21 cellular contexts compared by ENCODE assay signal in genomic region chr11:82896183-82896582, GRCh38. TPM values are rescaled to one million over a fixed set of nuclear protein-coding genes. Genes with fewer than 3 reads are reported as not detected.
DNase-seq lines count a peak whose midpoint lies in the region; ATAC-seq, FAIRE-seq and TF ChIP-seq lines count a peak whose summit lies in the region.
"Had no signal": no experiment of that assay in that cellular context is flagged by ENCODE, and none has a peak within 500 bp of the region (broad histone marks: within the 10 kb centered on the region; RNA-seq: fewer than 3 reads in every experiment).

No MANE protein-coding gene starts in this region.

- H2AFZ ChIP-seq in GM12878 (ENCODE audit: control insufficient read depth, low read depth, low read length) (no peak overlapping the region), H9 (ENCODE audit: low read length) (no peak overlapping the region)

- peaks cover 14% of the 10 kb centered on the region for H3K23me2 ChIP-seq in H9 (ENCODE audit: insufficient read length, low read depth, low read length, poor library complexity, severe bottlenecking)

- in situ Hi-C loops in GM12878 (cut with MboI): no loop called here

- DNase-seq in GM12878 (ENCODE audit: low read depth, low spot score) (no peak), AML-193 (lab: John Stamatoyannopoulos, UW) (no peak), H9 (no peak)
- DNase-seq in activated CD4-positive, alpha-beta memory T cell treated with anti-CD3 and anti-CD28 coated beads for 36 hours: no peak
- DNase-seq: BE2C; Calu3; DMS79 treated with DMSO at 0.1 percent for 48 hours; IMR-90; NCI-H1105 treated with DMSO at 0.1 percent for 48 hours; NCI-H2029 treated with DMSO at 0.1 percent for 48 hours; NCI-H446 treated with DMSO at 0.1 percent for 48 hours; NCI-H526; NCI-H82; NK-92 treated with Interleukin-12 subunit alpha and Interleukin-12 subunit beta, amount 100 ng/mL, for 24 hours; Right ventricle myocardium superior had no signal

- no peaks in the 10 kb centered on the region for H3K36me3 ChIP-seq in HEK293 (ENCODE audit: control insufficient read depth in 2 of 2, insufficient read depth in 1 of 2, low read length in 2 of 2)
- no peaks in the 10 kb centered on the region for H3K36me3 ChIP-seq in GM12878 (ENCODE audit: control insufficient read depth in 2 of 2, insufficient read depth in 2 of 2, low read length in 1 of 2)
- H3K36me3 ChIP-seq in neutrophil: peaks cover 8% of the 10 kb centered on the region
- H3K36me3 ChIP-seq: BE2C, SJSA1 had no signal

- no peaks in the 10 kb centered on the region for H3K79me1 ChIP-seq in H9 (ENCODE audit: insufficient read depth, low read depth, low read length, poor library complexity, severe bottlenecking)

- no peak for FAIRE-seq in GM12878 (lab: Jason Lieb, UNC)
- FAIRE-seq: A549, H54 had no signal

- H2BK120ac ChIP-seq in H9 (ENCODE audit: low read depth, low read length, poor library complexity, severe bottlenecking): no peak overlapping the region

- H3K9ac ChIP-seq in GM12878 (ENCODE audit: control insufficient read depth, insufficient read depth, low read length): no peak overlapping the region
- H3K9ac ChIP-seq in H9 (ENCODE audit: extremely low read depth, insufficient read length, low read length): no peak overlapping the region

- no peak overlapping the region; the same call in 1 of the 2 replicates for H3K4me2 ChIP-seq in GM12878 (ENCODE audit: control insufficient read depth, insufficient read depth)
- H3K4me2 ChIP-seq in H9 (ENCODE audit: insufficient read depth, insufficient read length, low read length): no peak overlapping the region
- H3K4me2 ChIP-seq: A549 had no signal

- H2BK20ac ChIP-seq in H9 (ENCODE audit: low read depth, low read length, poor library complexity, severe bottlenecking): no peak overlapping the region

- H3K23ac ChIP-seq in H9 (ENCODE audit: insufficient read length, low read depth, low read length): no peak overlapping the region

- no peak overlapping the region for H3K14ac ChIP-seq in H9 (ENCODE audit: insufficient read depth, low read length)

- no peak overlapping the region for H4K5ac ChIP-seq in H9 (ENCODE audit: insufficient read length, low read depth, low read length)

- no peak for TF ChIP-seq RAD21 in GM12878 (IDR thresholded peaks at IDR 0.05; ENCODE audit: insufficient read depth, low read depth, low read length)

- no peak overlapping the region for H3K4ac ChIP-seq in H9 (ENCODE audit: low read depth, low read length)

- H2BK15ac ChIP-seq in H9 (ENCODE audit: low read depth, low read length): no peak overlapping the region

- no peak overlapping the region for H3K4me3 Mint-ChIP-seq in activated CD4-positive, alpha-beta memory T cell treated with anti-CD3 and anti-CD28 coated beads for 36 hours
- no peak overlapping the region for H3K4me3 Mint-ChIP-seq in H9

- H4K91ac ChIP-seq in H9 (ENCODE audit: insufficient read length, low read depth, low read length): no peak overlapping the region

- H3K27ac ChIP-seq in HEK293 (ENCODE audit: extremely low read depth, low read depth, low read length): no peak overlapping the region
- H3K27ac ChIP-seq in GM12878 (ENCODE audit: control insufficient read depth, insufficient read depth): no peak overlapping the region
- H3K27ac ChIP-seq in neutrophil: peak overlapping the region; percentile 98
- no peak overlapping the region for H3K27ac ChIP-seq in H9 (ENCODE audit: insufficient read length, low read depth, low read length)
- H3K27ac ChIP-seq: A549, SJSA1 had no signal

- intact Hi-C loops in GM12878 (cut with micrococcal nuclease; ENCODE audit: unreplicated experiment): no loop called here
- intact Hi-C loops in activated CD4-positive, alpha-beta memory T cell treated with anti-CD3 and anti-CD28 coated beads for 36 hours (cut with micrococcal nuclease): no loop called here

- H3K9me3 ChIP-seq in HEK293 (ENCODE audit: control insufficient read depth, insufficient read depth, low read depth, low read length) (no peaks in the 10 kb centered on the region), GM12878 (replicated peaks; ENCODE audit: control insufficient read depth, insufficient read depth, low read length) (peaks cover 3% of the 10 kb centered on the region; the same call in 1 of the 3 replicates), neutrophil (no peaks in the 10 kb centered on the region), H9 (ENCODE audit: control insufficient read depth, low read depth, low read length) (no peaks in the 10 kb centered on the region)
- H3K9me3 ChIP-seq: A549, BE2C, SJSA1 had no signal

- no peaks in the 10 kb centered on the region for H3K9me3 Mint-ChIP-seq in activated CD4-positive, alpha-beta memory T cell treated with anti-CD3 and anti-CD28 coated beads for 36 hours
- H3K9me3 Mint-ChIP-seq in H9: no peaks in the 10 kb centered on the region

- H4K20me1 ChIP-seq in GM12878 (ENCODE audit: control insufficient read depth, insufficient read depth) (no peaks in the 10 kb centered on the region), H9 (ENCODE audit: control insufficient read depth, insufficient read depth, insufficient read length) (no peaks in the 10 kb centered on the region)

- H3K56ac ChIP-seq in H9 (ENCODE audit: insufficient read length, low read depth, low read length): no peak overlapping the region

- no peaks in the 10 kb centered on the region for H3K36me3 Mint-ChIP-seq in activated CD4-positive, alpha-beta memory T cell treated with anti-CD3 and anti-CD28 coated beads for 36 hours
- H3K36me3 Mint-ChIP-seq in H9 (ENCODE audit: insufficient read depth in 1 of 3, low read depth in 3 of 3): 0 out of 7 replicates have a peak, but pooled peaks cover 0 to 2% (median 2%) of the 10 kb centered on the region in 3 experiments

- H3K4me1 ChIP-seq in HEK293 (ENCODE audit: control insufficient read depth, insufficient read depth, low read length) (peaks cover 4% of the 10 kb centered on the region; the same call in 1 of the 2 replicates), GM12878 (ENCODE audit: control insufficient read depth, insufficient read depth, low read length) (peaks cover 19% of the 10 kb centered on the region), neutrophil (ENCODE audit: control insufficient read depth in 1 of 2, insufficient read depth in 1 of 2, low read depth in 1 of 2, low read length in 1 of 2) (peaks cover 93 to 95% of the 10 kb centered on the region in 2 experiments), H9 (ENCODE audit: insufficient read depth, low read length) (peaks cover 3% of the 10 kb centered on the region; the same call in 1 of the 2 replicates)
- H3K4me1 ChIP-seq: BE2C, SJSA1 had no signal

- no peak for ATAC-seq in GM12878
- ATAC-seq in HG02588 (IDR thresholded peaks at IDR 0.05; ENCODE audit: unreplicated experiment): no peak
- ATAC-seq: A549 had no signal

- SMC1A ChIA-PET in GM12878 (lab: Charles Lee; ENCODE audit: uncharacterized antibody, unreplicated experiment): interaction anchor here (0.8 to 1.6 kb wide), 10 partner anchors 8 to 222 kb away, joined by 3 to 6 read pairs (median 3); no protein-coding TSS in a partner anchor

- POLR2A ChIA-PET in HEK293 (lab: Yijun Ruan, JAX): no interaction called here
- POLR2A ChIA-PET in GM12878 (lab: Charles Lee): interaction anchor here (1.8 kb wide), 1 partner anchor 260 kb away, joined by 5 read pairs; the partner anchor contains the start of gene PCF11
- POLR2A ChIA-PET in activated CD4-positive, alpha-beta memory T cell treated with anti-CD3 and anti-CD28 coated beads for 36 hours (lab: Charles Lee): no interaction called here

- no peak overlapping the region for H3T11ph ChIP-seq in H9 (ENCODE audit: low read length)

- no TSS peak for BruUV-seq in GM12878 (replicated peaks; lab: Mats Ljungman, UMichigan)

- no peaks in the 10 kb centered on the region for H3K27me3 Mint-ChIP-seq in activated CD4-positive, alpha-beta memory T cell treated with anti-CD3 and anti-CD28 coated beads for 36 hours
- no peaks in the 10 kb centered on the region for H3K27me3 Mint-ChIP-seq in H9 (ENCODE audit: low read depth)

- H2BK5ac ChIP-seq in H9 (ENCODE audit: insufficient read length, low read length): no peak overlapping the region

- H2AK5ac ChIP-seq in H9 (ENCODE audit: insufficient read length, low read length): no peak overlapping the region

- TF ChIP-seq POLR2A in GM12878 (IDR thresholded peaks at IDR 0.05; ENCODE audit: low read depth, low read length): no peak

- H3K18ac ChIP-seq in H9 (ENCODE audit: insufficient read length, low read depth, low read length): no peak overlapping the region

- H2BK12ac ChIP-seq in H9 (ENCODE audit: insufficient read length, low read depth, low read length): no peak overlapping the region

- CTCF ChIA-PET in HEK293 (lab: Yijun Ruan, JAX): interaction anchor here (1.1 kb wide), 1 partner anchor 28 kb away, joined by 6 read pairs; no protein-coding TSS in a partner anchor
- CTCF ChIA-PET in GM12878 (lab: Yijun Ruan, JAX): interaction anchor here (0.9 to 7.7 kb wide), 2 partner anchors 28 to 353 kb away, joined by 3 to 46 read pairs; no protein-coding TSS in a partner anchor
- CTCF ChIA-PET in activated CD4-positive, alpha-beta memory T cell treated with anti-CD3 and anti-CD28 coated beads for 36 hours (lab: Charles Lee): interaction anchor here (0.9 to 3.4 kb wide), 2 partner anchors 29 to 386 kb away, joined by 3 to 15 read pairs; no protein-coding TSS in a partner anchor

- H3K4me1 Mint-ChIP-seq in activated CD4-positive, alpha-beta memory T cell treated with anti-CD3 and anti-CD28 coated beads for 36 hours (ENCODE audit: low read depth): peaks cover 16% of the 10 kb centered on the region
- H3K4me1 Mint-ChIP-seq in H9: peaks cover 10 to 12% of the 10 kb centered on the region in 2 experiments

- H4K8ac ChIP-seq in H9 (replicated peaks; ENCODE audit: insufficient read length, low read depth, low read length): no peak overlapping the region

- WGBS in GM12878 (ENCODE audit: insufficient coverage, insufficient replicate concordance, low lambda C conversion rate, missing lambda C conversion rate): 95% methylated on average over 6 of the region's 6 CpGs
- WGBS in H9 (ENCODE audit: extremely low coverage, insufficient read length, low lambda C conversion rate): no CpG with 5 or more reads among the region's 6 CpGs

- TF ChIP-seq CTCF in HEK293 (tag by site-specific recombination; IDR thresholded peaks at IDR 0.05) (no peak), GM12878 (IDR thresholded peaks at IDR 0.05 in 2 of 3, conservative IDR thresholded peaks at IDR 0.05 in 1 of 3; ENCODE audit: control insufficient read depth in 2 of 3, extremely low read depth in 1 of 3, insufficient read depth in 1 of 3, low read depth in 3 of 3, low read length in 3 of 3) (no peak), neutrophil (IDR thresholded peaks at IDR 0.05) (no peak), H9 (conservative IDR thresholded peaks at IDR 0.05) (no peak)

- H3K27me3 ChIP-seq in GM12878 (replicated peaks in 1 of 2; ENCODE audit: control insufficient read depth in 2 of 2, insufficient read depth in 2 of 2, low read length in 1 of 2): no peaks in the 10 kb centered on the region
- no peaks in the 10 kb centered on the region for H3K27me3 ChIP-seq in neutrophil
- no peaks in the 10 kb centered on the region for H3K27me3 ChIP-seq in H9 (ENCODE audit: insufficient read depth, low read length)
- H3K27me3 ChIP-seq: BE2C, SJSA1 had no signal

- TF ChIP-seq EP300 in GM12878 (IDR thresholded peaks at IDR 0.05; ENCODE audit: borderline replicate concordance in 1 of 2, control insufficient read depth in 1 of 2, low read depth in 2 of 2, low read length in 2 of 2): no peak

- H3K79me2 ChIP-seq in GM12878 (ENCODE audit: control insufficient read depth, insufficient read depth, low read length) (peaks cover 9% of the 10 kb centered on the region), H9 (ENCODE audit: insufficient read depth, low read length) (peaks cover 2% of the 10 kb centered on the region; the same call in 1 of the 2 replicates)

- no peak overlapping the region for H3K27ac Mint-ChIP-seq in activated CD4-positive, alpha-beta memory T cell treated with anti-CD3 and anti-CD28 coated beads for 36 hours
- H3K27ac Mint-ChIP-seq in H9: no peak overlapping the region

- H3K4me3 ChIP-seq in HEK293 (ENCODE audit: low read depth, low read length) (no peak overlapping the region), GM12878 (peak overlapping the region; percentile 8; the same call in 1 of the 2 replicates), neutrophil (ENCODE audit: low read depth in 1 of 2, low read length in 1 of 2) (peak overlapping the region in 1 of 2 experiments; percentile 3)
- H3K4me3 ChIP-seq: A549, SJSA1 had no signal

- RAD21 ChIA-PET in GM12878 (lab: Charles Lee; ENCODE audit: unreplicated experiment): interaction anchor here (0.7 to 1.9 kb wide), 7 partner anchors 8 to 354 kb away, joined by 3 to 8 read pairs (median 3); partner anchors contain the start of gene RAB30

RNA-seq across cellular contexts. Expression of gene PRCP, which starts 4.0 kb away (rescaled TPM):
- 32.3 and 37.1 TPM in 2 replicates for total RNA-seq in GM12878 (2013; cell fraction: nucleolus; rRNA removed)
- total RNA-seq in GM12878 (2014; rRNA removed): 16.1 and 18.3 TPM in 2 replicates
- total RNA-seq in GM12878 (2014; rRNA removed; fragmentation: Illumina TruSeq; extraction: Trizol): 19.4 and 20.2 TPM in 2 replicates
- 20.6 and 21.5 TPM in 2 replicates for total RNA-seq in GM12878 (2021)
- 16.8 TPM for polyA plus RNA-seq in GM12878 (2011; ENCODE audit: low read depth)
- 43.6 and 55.5 TPM in 2 replicates for polyA plus RNA-seq in GM12878 (2011; rRNA removed)
- 23.9 and 33.0 TPM in 2 replicates for polyA plus RNA-seq in GM12878 (2011; cell fraction: cytosol; rRNA removed)
- 12.0 and 17.6 TPM in 2 replicates for polyA plus RNA-seq in GM12878 (2011; cell fraction: nucleus; rRNA removed)
- 18.7 and 20.6 TPM in 2 replicates for polyA plus RNA-seq in GM12878 (2012)
- polyA plus RNA-seq in GM12878 (2014; fragmentation: Illumina TruSeq; extraction: Trizol): 26.9 and 30.4 TPM in 2 replicates
- polyA plus RNA-seq in GM12878 (2014; fragmentation: Nextera tagmentation; extraction: Ambion mirVana): 10 to 100 TPM; 21.5 to 25.3 TPM
- 14.2 and 15.4 TPM in 2 replicates for polyA plus RNA-seq in GM12878 (2014; rRNA removed)
- polyA plus RNA-seq in GM12878 (2016; fragmentation: Nextera tagmentation; extraction: Ambion mirVana): 10 to 100 TPM; 14.9 to 15.4 TPM
- polyA minus RNA-seq in GM12878 (2011; rRNA and poly(A)+ RNA removed): 30.4 and 38.0 TPM in 2 replicates
- 14.4 and 14.9 TPM in 2 replicates for polyA minus RNA-seq in GM12878 (2011; cell fraction: cytosol; rRNA and poly(A)+ RNA removed)
- polyA minus RNA-seq in GM12878 (2011; cell fraction: nucleus; rRNA and poly(A)+ RNA removed): 8.8 and 12.3 TPM in 2 replicates
- 10 to 100 TPM; 26.7 to 27.0 TPM for total RNA-seq in activated CD4-positive, alpha-beta memory T cell treated with anti-CD3 and anti-CD28 coated beads for 36 hours
- total RNA-seq in H9 (2021): 56.2 and 56.7 TPM in 2 replicates

RNA-seq across cellular contexts. Expression of gene DDIAS, which starts 5.4 kb away (rescaled TPM):
- total RNA-seq in GM12878 (2013; cell fraction: nucleolus; rRNA removed): 6.3 and 6.5 TPM in 2 replicates
- 12.3 and 13.9 TPM in 2 replicates for total RNA-seq in GM12878 (2014; rRNA removed)
- total RNA-seq in GM12878 (2014; rRNA removed; fragmentation: Illumina TruSeq; extraction: Trizol): 13.1 and 13.6 TPM in 2 replicates
- 10.3 and 14.2 TPM in 2 replicates for total RNA-seq in GM12878 (2021)
- 1.8 TPM for polyA plus RNA-seq in GM12878 (2011; ENCODE audit: low read depth)
- polyA plus RNA-seq in GM12878 (2011; rRNA removed): 14.7 and 19.6 TPM in 2 replicates
- polyA plus RNA-seq in GM12878 (2011; cell fraction: cytosol; rRNA removed): 7.5 and 8.4 TPM in 2 replicates
- polyA plus RNA-seq in GM12878 (2011; cell fraction: nucleus; rRNA removed): 6.2 and 6.7 TPM in 2 replicates
- 2.3 and 3.4 TPM in 2 replicates for polyA plus RNA-seq in GM12878 (2012)
- 15.4 and 20.6 TPM in 2 replicates for polyA plus RNA-seq in GM12878 (2014; fragmentation: Illumina TruSeq; extraction: Trizol)
- 1 to 10 TPM; 6.9 to 7.0 TPM for polyA plus RNA-seq in GM12878 (2014; fragmentation: Nextera tagmentation; extraction: Ambion mirVana)
- polyA plus RNA-seq in GM12878 (2014; rRNA removed): 7.2 and 8.8 TPM in 2 replicates
- 10 to 100 TPM; 22.6 to 27.8 TPM for polyA plus RNA-seq in GM12878 (2016; fragmentation: Nextera tagmentation; extraction: Ambion mirVana)
- 10.8 and 14.1 TPM in 2 replicates for polyA minus RNA-seq in GM12878 (2011; rRNA and poly(A)+ RNA removed)
- polyA minus RNA-seq in GM12878 (2011; cell fraction: cytosol; rRNA and poly(A)+ RNA removed): 4.0 and 4.9 TPM in 2 replicates
- 3.4 and 6.8 TPM in 2 replicates for polyA minus RNA-seq in GM12878 (2011; cell fraction: nucleus; rRNA and poly(A)+ RNA removed)
- 10 to 100 TPM; 16.8 to 19.4 TPM for total RNA-seq in activated CD4-positive, alpha-beta memory T cell treated with anti-CD3 and anti-CD28 coated beads for 36 hours
- 18.6 and 22.2 TPM in 2 replicates for total RNA-seq in H9 (2021)
